Comparison of ENCODE assay signal across 13 cellular contexts in the genomic region with DNA sequence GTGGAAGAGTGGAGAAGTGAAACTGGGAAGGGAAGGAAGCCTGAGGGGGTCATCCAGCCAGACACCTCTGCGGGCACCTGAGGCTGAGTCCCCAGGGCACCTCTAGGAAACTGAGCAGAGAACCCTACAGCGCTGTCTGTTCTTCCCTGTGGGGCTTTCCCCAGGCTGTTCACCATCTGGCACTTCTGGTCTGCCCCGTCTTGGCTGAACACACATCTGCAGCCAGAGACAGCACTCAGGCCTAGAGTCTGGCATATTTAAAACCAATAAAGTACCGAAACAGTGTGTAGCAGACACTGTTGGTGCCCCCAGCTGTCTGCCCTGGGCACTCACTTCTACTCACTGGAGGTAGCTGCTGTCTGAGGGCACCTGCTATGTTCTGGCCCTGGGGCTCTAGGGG. TPM values are rescaled to one million over a fixed set of nuclear protein-coding genes. Genes with fewer than 3 reads are reported as not detected.
DNase-seq lines count a peak whose midpoint lies in the region; ATAC-seq lines count a peak whose summit lies in the region.
"Had no signal": no experiment of that assay in that cellular context is flagged by ENCODE, and none has a peak within 500 bp of the region (broad histone marks: within the 10 kb centered on the region; RNA-seq: fewer than 3 reads in every experiment).

No MANE protein-coding gene starts in this region.

- ATAC-seq in GM18498 (IDR thresholded peaks at IDR 0.05; ENCODE audit: unreplicated experiment) = peak; percentile 88
- peak; percentile 90 for ATAC-seq in GM21447 (IDR thresholded peaks at IDR 0.05; ENCODE audit: unreplicated experiment)
- ATAC-seq in HG03135 (IDR thresholded peaks at IDR 0.05; ENCODE audit: unreplicated experiment) = peak; percentile 72
- ATAC-seq in activated T-helper 17 cell treated with anti-CD3 and anti-CD28 coated beads, Interleukin-2, amount 50 U/mL, for 72 hours (replicated peaks) = no peak
- ATAC-seq: HCT116 had no signal

- H3K4me1 Mint-ChIP-seq in activated T-helper 17 cell treated with anti-CD3 and anti-CD28 coated beads, Interleukin-2, amount 50 U/mL, for 72 hours = no peaks in the 10 kb centered on the region
- H3K4me1 Mint-ChIP-seq: brain, mesothelial cell of epicardium had no signal

- peak overlapping the region; percentile 36 for H3K27ac Mint-ChIP-seq in activated T-helper 17 cell treated with anti-CD3 and anti-CD28 coated beads, Interleukin-2, amount 50 U/mL, for 72 hours
- H3K27ac Mint-ChIP-seq: brain, mesothelial cell of epicardium had no signal

- no peaks in the 10 kb centered on the region for H3K36me3 Mint-ChIP-seq in activated T-helper 17 cell treated with anti-CD3 and anti-CD28 coated beads, Interleukin-2, amount 50 U/mL, for 72 hours (ENCODE audit: low read depth)
- H3K36me3 Mint-ChIP-seq: brain, mesothelial cell of epicardium had no signal

- DNase-seq in NCI-H1417 (lab: John Stamatoyannopoulos, UW) = no peak
- DNase-seq in 8988T = no peak
- DNase-seq in retina = no peak
- DNase-seq in NCI-H1092 (lab: John Stamatoyannopoulos, UW) = no peak
- DNase-seq: NCI-H1436, upper lobe of left lung had no signal

- no peaks in the 10 kb centered on the region for H3K9me3 Mint-ChIP-seq in activated T-helper 17 cell treated with anti-CD3 and anti-CD28 coated beads, Interleukin-2, amount 50 U/mL, for 72 hours

- no peak overlapping the region for H3K4me3 Mint-ChIP-seq in activated T-helper 17 cell treated with anti-CD3 and anti-CD28 coated beads, Interleukin-2, amount 50 U/mL, for 72 hours
- H3K4me3 Mint-ChIP-seq: brain, mesothelial cell of epicardium had no signal

- H3K27me3 Mint-ChIP-seq in activated T-helper 17 cell treated with anti-CD3 and anti-CD28 coated beads, Interleukin-2, amount 50 U/mL, for 72 hours = no peaks in the 10 kb centered on the region

RNA-seq across cellular contexts. Expression of a gene that starts 9.4 kb away (rescaled TPM):
- total RNA-seq in activated T-helper 17 cell treated with anti-CD3 and anti-CD28 coated beads, Interleukin-2, amount 50 U/mL, for 72 hours = 10 to 100 TPM; 22.9 to 32.0 TPM
